Comparison of ENCODE assay signal across 8 cellular contexts in the genomic region with DNA sequence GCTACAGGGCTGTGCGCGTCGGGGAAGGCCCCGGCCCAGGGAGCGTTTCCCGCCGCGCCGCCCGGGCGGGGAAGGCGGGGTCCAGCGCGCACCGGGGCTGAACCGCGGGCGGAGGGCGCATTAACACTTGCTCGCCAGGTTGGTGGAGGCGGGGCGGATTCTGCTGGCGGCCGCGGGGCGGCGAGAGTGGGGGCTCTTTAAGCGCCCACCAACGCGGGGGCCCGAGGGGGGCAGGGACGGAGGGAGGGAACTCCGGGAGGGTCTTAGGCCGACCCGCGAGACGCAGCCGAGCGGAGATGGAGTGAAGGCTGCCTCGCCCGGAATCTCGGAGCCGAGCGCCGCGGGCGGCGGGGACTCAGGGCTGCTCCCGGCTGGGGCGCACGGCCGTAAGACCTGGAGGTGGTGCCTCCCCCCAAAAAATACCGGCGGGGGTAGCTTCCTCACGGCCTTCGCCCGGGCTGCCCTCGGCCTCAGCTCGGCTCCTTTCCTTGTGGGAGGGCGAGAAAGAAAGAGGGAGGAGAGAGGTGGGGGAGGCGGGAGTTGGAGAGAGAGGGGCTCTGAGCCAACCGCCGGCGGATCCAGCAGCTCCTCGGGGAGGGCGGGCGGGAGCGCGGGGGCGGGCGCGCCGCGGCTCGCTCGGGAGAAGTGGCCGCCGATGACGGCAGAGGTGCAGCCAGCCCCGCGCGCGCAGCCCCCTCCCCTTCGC. TPM values are rescaled to one million over a fixed set of nuclear protein-coding genes. Genes with fewer than 3 reads are reported as not detected.
A peak's percentile ranks its signal among the peaks of the same experiment; 100 is the strongest.
DNase-seq lines count a peak whose midpoint lies in the region; ATAC-seq and TF ChIP-seq lines count a peak whose summit lies in the region.

No MANE protein-coding gene starts in this region.

- DNase-seq in CD14-positive monocyte (ENCODE audit: low spot score) = no peak
- DNase-seq in LNCaP clone FGC (ENCODE audit: low read depth) = no peak
- peak; percentile 79 for DNase-seq in endodermal cell
- no peak for DNase-seq in naive B cell
- no peak for DNase-seq in foreskin keratinocyte
- no peak for DNase-seq in foreskin melanocyte

- H3K27me3 Mint-ChIP-seq in CD14-positive monocyte (ENCODE audit: low read depth in 3 of 3) (peaks cover 80 to 98% (median 89%) of the 10 kb centered on the region in 3 donors), endodermal cell (ENCODE audit: insufficient read depth) (peaks cover 99% of the 10 kb centered on the region), naive B cell (peaks cover 63 to 82% (median 72%) of the 10 kb centered on the region in 3 donors)

- intact Hi-C loops in CD14-positive monocyte (cut with micrococcal nuclease) = no loop called here

- H3K4me1 Mint-ChIP-seq in CD14-positive monocyte = peaks cover 22% of the 10 kb centered on the region
- peaks cover 14% of the 10 kb centered on the region for H3K4me1 Mint-ChIP-seq in endodermal cell
- peaks cover 39 to 43% (median 41%) of the 10 kb centered on the region in 3 donors for H3K4me1 Mint-ChIP-seq in naive B cell

- H3K4me3 Mint-ChIP-seq in CD14-positive monocyte (peak overlapping the region; percentile 69 to 88), endodermal cell (peak overlapping the region; percentile 36), naive B cell (peak overlapping the region; percentile 83 to 93 (median 92))

- H3K4me3 ChIP-seq in LNCaP clone FGC (ENCODE audit: low read depth, low read length) (peak overlapping the region; percentile 39; the same call in 1 of the 2 replicates), endodermal cell (ENCODE audit: low read length) (peak overlapping the region; percentile 29)

- no peaks in the 10 kb centered on the region for H3K36me3 ChIP-seq in endodermal cell (ENCODE audit: control insufficient read depth, insufficient read depth, low read length)

- ATAC-seq in naive B cell (ENCODE audit: low read depth in 2 of 2) (peak; percentile 48 to 54), foreskin keratinocyte (no peak), GM21529 (IDR thresholded peaks at IDR 0.05; ENCODE audit: unreplicated experiment) (no peak), HG02763 (IDR thresholded peaks at IDR 0.05; ENCODE audit: unreplicated experiment) (no peak)

- H3K27ac ChIP-seq in endodermal cell (ENCODE audit: low read depth, low read length) (no peak overlapping the region), foreskin keratinocyte (no peak overlapping the region)

- 0 to 4% methylated on average over 5 to 69 of the region's 84 CpGs for WGBS in endodermal cell (ENCODE audit: insufficient coverage in 1 of 2, insufficient read length in 1 of 2), 2 experiments

- H3K4me1 ChIP-seq in endodermal cell (ENCODE audit: control insufficient read depth, insufficient read depth, low read length) (no peaks in the 10 kb centered on the region), foreskin keratinocyte (no peaks in the 10 kb centered on the region)

- H3K27ac Mint-ChIP-seq in CD14-positive monocyte = peak overlapping the region in 1 of 7 donors; percentile 31
- no peak overlapping the region for H3K27ac Mint-ChIP-seq in endodermal cell
- no peak overlapping the region for H3K27ac Mint-ChIP-seq in naive B cell

- H3K9me3 Mint-ChIP-seq in CD14-positive monocyte (peaks cover 0 to 27% (median 6%) of the 10 kb centered on the region in 7 donors), endodermal cell (no peaks in the 10 kb centered on the region), naive B cell (peaks cover 0 to 4% (median 0%) of the 10 kb centered on the region in 7 donors)

- no peaks in the 10 kb centered on the region for H3K9me3 ChIP-seq in endodermal cell (ENCODE audit: control insufficient read depth, low read length)

- H3K27me3 ChIP-seq in endodermal cell (ENCODE audit: control insufficient read depth, insufficient read depth, low read length, poor library complexity, severe bottlenecking) (peaks cover 100% of the 10 kb centered on the region), foreskin keratinocyte (peaks cover 100% of the 10 kb centered on the region)

- H3K9ac ChIP-seq in endodermal cell (ENCODE audit: extremely low read depth, low read length, poor library complexity, severe bottlenecking) = no peak overlapping the region

- TF ChIP-seq CTCF in CD14-positive monocyte (IDR thresholded peaks at IDR 0.05) (no peak), LNCaP clone FGC (IDR thresholded peaks at IDR 0.05; ENCODE audit: control insufficient read depth, extremely low read depth, insufficient read depth) (no peak), endodermal cell (conservative IDR thresholded peaks at IDR 0.05) (no peak), foreskin keratinocyte (conservative IDR thresholded peaks at IDR 0.05) (no peak)

- H3K36me3 Mint-ChIP-seq in CD14-positive monocyte (peaks cover 0 to 13% of the 10 kb centered on the region in 2 donors), endodermal cell (ENCODE audit: low read depth) (no peaks in the 10 kb centered on the region), naive B cell (peaks cover 0 to 17% of the 10 kb centered on the region in 2 donors)

RNA-seq across cellular contexts. Expression of a gene that starts 0.4 kb away (rescaled TPM):
- polyA plus RNA-seq in CD14-positive monocyte (not detected), naive B cell (ENCODE audit: low read depth in 6 of 6) (not detected), foreskin keratinocyte (not detected in 2 replicates)
- total RNA-seq in endodermal cell (not detected), foreskin keratinocyte (not detected in 2 replicates)
- 0.11 TPM for polyA plus RNA-seq in endodermal cell (2013, experiment 1 of 2)
- polyA plus RNA-seq in endodermal cell (2013, experiment 2 of 2) = 0.08 TPM

RNA-seq across cellular contexts. Expression of a gene that starts 45.1 kb away (rescaled TPM):
- 10 to 100 TPM in 1 of 2 donors, 1 to 10 TPM in 1; 7.2 to 11.7 TPM for polyA plus RNA-seq in CD14-positive monocyte
- total RNA-seq in endodermal cell = 10 to 100 TPM; 15.0 to 25.8 TPM
- polyA plus RNA-seq in endodermal cell (2013, experiment 1 of 2) = 24.2 TPM
- 22.7 TPM for polyA plus RNA-seq in endodermal cell (2013, experiment 2 of 2)
- polyA plus RNA-seq in naive B cell (ENCODE audit: low read depth in 6 of 6) = 10 to 100 TPM in 5 of 6 donors, 1 to 10 TPM in 1; 5.6 to 18.6 (median 16.6) TPM
- 12.7 and 13.1 TPM in 2 replicates for total RNA-seq in foreskin keratinocyte
- 6.9 and 7.3 TPM in 2 replicates for polyA plus RNA-seq in foreskin keratinocyte

RNA-seq across cellular contexts. Expression of a gene that starts 56.7 kb away (rescaled TPM):
- polyA plus RNA-seq in CD14-positive monocyte (not detected), naive B cell (ENCODE audit: low read depth in 6 of 6) (not detected), foreskin keratinocyte (not detected in 2 replicates)
- total RNA-seq in endodermal cell (under 1 TPM in 1 of 2 donors, not detected in 1; 0.20 TPM), foreskin keratinocyte (not detected in 2 replicates)
- polyA plus RNA-seq in endodermal cell (2013, experiment 1 of 2) = 1.00 TPM
- polyA plus RNA-seq in endodermal cell (2013, experiment 2 of 2) = 1.2 TPM

Comparison
In these comparisons a context has a peak if more than half of its experiments do, and no peak if none do; other contexts are left out.
1. H3K4me3 Mint-ChIP-seq: peak in every context shown above with its lines; median percentile 92 in naive B cell; 78 in CD14-positive monocyte; 36 in endodermal cell.
2. ATAC-seq: peak in naive B cell (2 of 2); none in foreskin keratinocyte (single experiment), GM21529 (single experiment) and HG02763 (single experiment).